In the genomic region with DNA sequence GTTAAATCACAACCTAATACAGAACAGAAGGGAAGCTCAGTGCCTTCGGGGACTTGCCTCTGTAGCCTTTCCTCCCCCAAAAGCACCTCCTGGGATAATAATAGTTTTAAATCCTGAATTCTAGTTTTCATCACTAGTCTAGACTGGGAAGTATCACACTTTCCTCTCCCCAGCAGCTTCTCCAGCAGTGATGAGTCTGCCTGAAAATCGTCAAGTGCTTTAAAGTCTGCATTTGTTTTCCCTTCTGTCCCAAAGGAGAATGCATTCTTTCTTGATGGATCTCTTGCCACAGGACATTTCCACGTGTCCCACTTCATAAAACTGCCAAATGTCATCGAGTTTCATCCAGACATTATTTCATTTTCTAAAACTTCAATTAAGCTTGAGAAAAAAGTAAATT, we compare ENCODE assay signal across 24 cellular contexts. TPM values are rescaled to one million over a fixed set of nuclear protein-coding genes. Genes with fewer than 3 reads are reported as not detected.
A peak's percentile ranks its signal among the peaks of the same experiment; 100 is the strongest.
DNase-seq lines count a peak whose midpoint lies in the region; ATAC-seq and TF ChIP-seq lines count a peak whose summit lies in the region.
"Had no signal": no experiment of that assay in that cellular context is flagged by ENCODE, and none has a peak within 500 bp of the region (broad histone marks: within the 10 kb centered on the region; RNA-seq: fewer than 3 reads in every experiment).

No MANE protein-coding gene starts in this region.

- H3K9me3 ChIP-seq in Loucy (ENCODE audit: insufficient read depth, low read depth, low read length), result no peaks in the 10 kb centered on the region
- H3K9me3 ChIP-seq in lower lobe of right lung, result no peaks in the 10 kb centered on the region
- H3K9me3 ChIP-seq: heart left ventricle had no signal

- H3K27me3 Mint-ChIP-seq in osteocyte (ENCODE audit: unreplicated experiment), result no peaks in the 10 kb centered on the region

- no peaks in the 10 kb centered on the region for H3K9me2 ChIP-seq in Loucy (replicated peaks; ENCODE audit: low read depth, low read length)

- H3K27me3 ChIP-seq in Loucy (ENCODE audit: insufficient read depth, low read length, poor library complexity, severe bottlenecking) (no peaks in the 10 kb centered on the region), lower lobe of right lung (ENCODE audit: low read depth) (no peaks in the 10 kb centered on the region)
- H3K27me3 ChIP-seq: brain microvascular endothelial cell, heart left ventricle had no signal

- no peak overlapping the region for H2AFZ ChIP-seq in Loucy (ENCODE audit: low read length)

- H3K4me1 ChIP-seq in Loucy (ENCODE audit: insufficient read depth, low read length, poor library complexity, severe bottlenecking) (peaks cover 44% of the 10 kb centered on the region), lower lobe of right lung (no peaks in the 10 kb centered on the region)

- DNase-seq in EH (ENCODE audit: low read depth) (peak; percentile 82), fibroblast of mammary gland (ENCODE audit: low read depth) (peak; percentile 48), osteocyte (ENCODE audit: extremely low spot score, unreplicated experiment) (no peak), cardiac septum (ENCODE audit: low spot score) (no peak), lower lobe of right lung (no peak)
- DNase-seq: ACHN; activated CD4-positive, alpha-beta memory T cell treated with anti-CD3 and anti-CD28 coated beads for 36 hours; activated T-cell treated with anti-CD3 and anti-CD28 coated beads, Interleukin-2, amount 50 U/mL, for 4 hours; dermis blood vessel endothelial cell; heart left ventricle; mammary epithelial cell; NCI-H1694; NCI-H345; NK-92 treated with Interleukin-12 subunit alpha and Interleukin-12 subunit beta, amount 100 ng/mL, for 24 hours; substantia nigra; T-helper 1 cell; WERI-Rb-1 had no signal

- H3K27ac Mint-ChIP-seq in osteocyte (ENCODE audit: unreplicated experiment), result peak overlapping the region; percentile 87
- H3K27ac Mint-ChIP-seq: activated CD4-positive, alpha-beta memory T cell treated with anti-CD3 and anti-CD28 coated beads for 36 hours; activated naive CD4-positive, alpha-beta T cell treated with anti-CD3 and anti-CD28 coated beads, Interleukin-2, amount 50 U/mL, for 24 hours had no signal

- no peaks in the 10 kb centered on the region; the same call in 1 of the 2 replicates for H3F3A ChIP-seq in Loucy (ENCODE audit: low read depth)

- TF ChIP-seq CTCF in Loucy (conservative IDR thresholded peaks at IDR 0.05; ENCODE audit: low read length) (no peak), fibroblast of mammary gland (conservative IDR thresholded peaks at IDR 0.05; ENCODE audit: control insufficient read depth, insufficient read depth, low read depth, low read length) (no peak), osteocyte (IDR thresholded peaks at IDR 0.05) (no peak), lower lobe of right lung (IDR thresholded peaks at IDR 0.05) (no peak)

- ATAC-seq in GM18907 (IDR thresholded peaks at IDR 0.05; ENCODE audit: unreplicated experiment) (no peak), GM18861 (IDR thresholded peaks at IDR 0.05; ENCODE audit: unreplicated experiment) (no peak), lower lobe of right lung (no peak)
- ATAC-seq: activated T-cell treated with anti-CD3 and anti-CD28 coated beads, Interleukin-2, amount 50 U/mL, for 4 hours; GM12878 had no signal

- H3K36me3 ChIP-seq in Loucy (ENCODE audit: insufficient read depth, low read length), result no peaks in the 10 kb centered on the region
- peaks cover 19% of the 10 kb centered on the region for H3K36me3 ChIP-seq in lower lobe of right lung
- H3K36me3 ChIP-seq: brain microvascular endothelial cell had no signal

- no peak overlapping the region for H3K27ac ChIP-seq in lower lobe of right lung
- H3K27ac ChIP-seq: brain microvascular endothelial cell, RWPE1, WERI-Rb-1 had no signal

- intact Hi-C loops in cardiac septum (cut with DNase I), result no loop called here
- intact Hi-C loops in lower lobe of right lung (cut with DNase I), result no loop called here

- H3K9me3 Mint-ChIP-seq in osteocyte (ENCODE audit: unreplicated experiment), result no peaks in the 10 kb centered on the region
- H3K9me3 Mint-ChIP-seq: activated CD4-positive, alpha-beta memory T cell treated with anti-CD3 and anti-CD28 coated beads for 36 hours; activated naive CD4-positive, alpha-beta T cell treated with anti-CD3 and anti-CD28 coated beads, Interleukin-2, amount 50 U/mL, for 24 hours; activated T-cell treated with anti-CD3 and anti-CD28 coated beads, Interleukin-2, amount 50 U/mL, for 4 hours had no signal

- H3K4me3 Mint-ChIP-seq in osteocyte (ENCODE audit: unreplicated experiment), result peak overlapping the region; percentile 16
- H3K4me3 Mint-ChIP-seq: activated CD4-positive, alpha-beta memory T cell treated with anti-CD3 and anti-CD28 coated beads for 36 hours; activated naive CD4-positive, alpha-beta T cell treated with anti-CD3 and anti-CD28 coated beads, Interleukin-2, amount 50 U/mL, for 24 hours; activated T-cell treated with anti-CD3 and anti-CD28 coated beads, Interleukin-2, amount 50 U/mL, for 4 hours had no signal

- no peaks in the 10 kb centered on the region for H4K20me1 ChIP-seq in Loucy (ENCODE audit: insufficient read depth, low read length, poor library complexity, severe bottlenecking)

- H3K79me2 ChIP-seq in Loucy (ENCODE audit: insufficient read depth, low read length), result no peaks in the 10 kb centered on the region

- peaks cover 43% of the 10 kb centered on the region for H3K4me1 Mint-ChIP-seq in osteocyte (ENCODE audit: unreplicated experiment)
- H3K4me1 Mint-ChIP-seq: activated naive CD4-positive, alpha-beta T cell treated with anti-CD3 and anti-CD28 coated beads, Interleukin-2, amount 50 U/mL, for 24 hours had no signal

- H3K36me3 Mint-ChIP-seq in osteocyte (ENCODE audit: unreplicated experiment), result peaks cover 18% of the 10 kb centered on the region
- H3K36me3 Mint-ChIP-seq: activated CD4-positive, alpha-beta memory T cell treated with anti-CD3 and anti-CD28 coated beads for 36 hours; activated naive CD4-positive, alpha-beta T cell treated with anti-CD3 and anti-CD28 coated beads, Interleukin-2, amount 50 U/mL, for 24 hours had no signal

- H3K4me2 ChIP-seq in Loucy (ENCODE audit: low read depth, low read length, poor library complexity, severe bottlenecking), result peak overlapping the region; percentile 2

- no peak overlapping the region for H3K4me3 ChIP-seq in Loucy (ENCODE audit: low read length, poor library complexity, severe bottlenecking)
- no peak overlapping the region for H3K4me3 ChIP-seq in fibroblast of mammary gland (ENCODE audit: control insufficient read depth, low read depth, low read length)
- H3K4me3 ChIP-seq in lower lobe of right lung, result no peak overlapping the region
- H3K4me3 ChIP-seq: GM12878, heart left ventricle had no signal

- no peak overlapping the region for H3K9ac ChIP-seq in Loucy (ENCODE audit: low read depth, low read length, poor library complexity, severe bottlenecking)

RNA-seq across cellular contexts. Expression of gene CSRP2, which starts 15.0 kb away (rescaled TPM):
- total RNA-seq in osteocyte (50.4 and 53.7 TPM in 2 replicates), cardiac septum (15.7 TPM), lower lobe of right lung (23.3 TPM)

Comparison
In these comparisons a context has a peak if more than half of its experiments do, and no peak if none do; other contexts are left out.
1. DNase-seq: peak in EH (single experiment) and fibroblast of mammary gland (single experiment); none in osteocyte (single experiment), cardiac septum (single experiment) and lower lobe of right lung (single experiment).